In the genomic region with DNA sequence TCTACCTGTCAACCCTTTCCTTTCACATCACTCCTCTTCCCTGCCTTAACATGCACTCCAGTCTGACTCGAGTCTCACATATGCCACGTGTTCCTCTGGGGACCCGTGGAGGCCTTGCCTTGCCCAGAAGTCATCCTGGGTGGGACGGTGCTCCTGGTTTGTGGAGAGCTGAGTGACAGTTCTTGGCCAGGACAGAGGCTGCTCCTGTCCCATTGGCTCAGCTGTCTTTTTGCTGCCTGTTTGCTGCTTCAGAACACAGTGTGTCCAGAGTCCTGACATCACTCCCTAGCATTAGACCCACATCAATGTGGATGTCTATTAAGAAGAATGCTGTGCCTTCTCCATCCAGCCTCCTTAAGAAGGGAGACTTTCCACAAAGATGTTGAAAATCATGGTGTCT, we compare ENCODE assay signal across 5 cellular contexts.
DNase-seq lines count a peak whose midpoint lies in the region; ATAC-seq, FAIRE-seq and TF ChIP-seq lines count a peak whose summit lies in the region.
"Not testable (repeated sequence)": the region's sequence is repeated elsewhere in the genome, so short reads cannot be mapped to it uniquely, and the experiment has no call there.

No MANE protein-coding gene starts in this region.

- not testable (repeated sequence) for TF ChIP-seq RAD21 in A549 (conservative IDR thresholded peaks at IDR 0.05 in 1 of 2, IDR thresholded peaks at IDR 0.05 in 1 of 2)

- not testable (repeated sequence) for H3K27ac ChIP-seq in A549; Panc1 (ENCODE audit: low read length); foreskin keratinocyte

- 51% methylated on average over 2 of the region's 4 CpGs for WGBS in A549 (ENCODE audit: missing lambda C conversion rate)

- H3K27me3 ChIP-seq in Panc1 (ENCODE audit: control insufficient read depth, insufficient read depth, low read length); foreskin keratinocyte: not testable (repeated sequence)

- TF ChIP-seq POLR2A in A549 (IDR thresholded peaks at IDR 0.05; ENCODE audit: low read length): not testable (repeated sequence)

- H3K4me1 Mint-ChIP-seq in stimulated activated effector memory CD8-positive, alpha-beta T cell treated with anti-CD3 and anti-CD28 coated beads, Interleukin-12 subunit alpha, Interleukin-12 subunit beta, amount 100 ng/mL, for 72 hours; stimulated activated naive CD8-positive, alpha-beta T cell treated with anti-CD3 and anti-CD28 coated beads, Interleukin-15, amount 100 ng/mL, for 72 hours: not testable (repeated sequence)

- not testable (repeated sequence) for FAIRE-seq in A549 (lab: Jason Lieb, UNC)

- not testable (repeated sequence) for BruUV-seq in Panc1 (replicated peaks; lab: Mats Ljungman, UMichigan)

- H3K27ac Mint-ChIP-seq in stimulated activated effector memory CD8-positive, alpha-beta T cell treated with anti-CD3 and anti-CD28 coated beads, Interleukin-12 subunit alpha, Interleukin-12 subunit beta, amount 100 ng/mL, for 72 hours: not testable (repeated sequence)
- H3K27ac Mint-ChIP-seq in stimulated activated naive CD8-positive, alpha-beta T cell treated with anti-CD3 and anti-CD28 coated beads, Interleukin-15, amount 100 ng/mL, for 72 hours: peak overlapping the region in 1 of 2 donors; percentile 69

- not testable (repeated sequence) for H3K36me3 Mint-ChIP-seq in stimulated activated effector memory CD8-positive, alpha-beta T cell treated with anti-CD3 and anti-CD28 coated beads, Interleukin-12 subunit alpha, Interleukin-12 subunit beta, amount 100 ng/mL, for 72 hours

- not testable (repeated sequence) for H3K9me3 ChIP-seq in A549; Panc1 (ENCODE audit: control insufficient read depth, insufficient read depth, low read depth, low read length)

- H3K27me3 Mint-ChIP-seq in stimulated activated naive CD8-positive, alpha-beta T cell treated with anti-CD3 and anti-CD28 coated beads, Interleukin-15, amount 100 ng/mL, for 72 hours: peaks cover 20% of the 10 kb centered on the region

- not testable (repeated sequence) for H3K36me3 ChIP-seq in Panc1 (ENCODE audit: control insufficient read depth, insufficient read depth, low read length)

- not testable (repeated sequence) for H3K4me2 ChIP-seq in A549

- H3K4me3 Mint-ChIP-seq in stimulated activated effector memory CD8-positive, alpha-beta T cell treated with anti-CD3 and anti-CD28 coated beads, Interleukin-12 subunit alpha, Interleukin-12 subunit beta, amount 100 ng/mL, for 72 hours; stimulated activated naive CD8-positive, alpha-beta T cell treated with anti-CD3 and anti-CD28 coated beads, Interleukin-15, amount 100 ng/mL, for 72 hours: not testable (repeated sequence)

- H3K9me3 Mint-ChIP-seq in stimulated activated effector memory CD8-positive, alpha-beta T cell treated with anti-CD3 and anti-CD28 coated beads, Interleukin-12 subunit alpha, Interleukin-12 subunit beta, amount 100 ng/mL, for 72 hours; stimulated activated naive CD8-positive, alpha-beta T cell treated with anti-CD3 and anti-CD28 coated beads, Interleukin-15, amount 100 ng/mL, for 72 hours: not testable (repeated sequence)

- not testable (repeated sequence) for TF ChIP-seq CTCF in A549 (IDR thresholded peaks at IDR 0.05); Panc1 (IDR thresholded peaks at IDR 0.05); foreskin keratinocyte (conservative IDR thresholded peaks at IDR 0.05)

- intact Hi-C loops in Panc1 (cut with micrococcal nuclease; ENCODE audit: unreplicated experiment): loop anchor here (10.0 kb wide), 1 partner anchor 156 kb away; no protein-coding TSS in a partner anchor

- in situ Hi-C loops in Panc1 (cut with HindIII; ENCODE audit: low pct_unique_long_range_greater_than_20kb, low sequenced_read_pairs): not testable (repeated sequence)

- ATAC-seq in A549 (peak; percentile 30 to 50; a peak in 4 of 6 replicates), Panc1 (0 out of 2 replicates have a peak, but pooled peaks have one; percentile 26), foreskin keratinocyte (peak; percentile 35)
- peak; percentile 28 for ATAC-seq in stimulated activated effector memory CD8-positive, alpha-beta T cell treated with anti-CD3 and anti-CD28 coated beads, Interleukin-12 subunit alpha, Interleukin-12 subunit beta, amount 100 ng/mL, for 72 hours
- peak; percentile 33 for ATAC-seq in stimulated activated naive CD8-positive, alpha-beta T cell treated with anti-CD3 and anti-CD28 coated beads, Interleukin-15, amount 100 ng/mL, for 72 hours

- POLR2A ChIA-PET in A549 (lab: Yijun Ruan, JAX); Panc1 (lab: Charles Lee): not testable (repeated sequence)

- CTCF ChIA-PET in A549 (lab: Yijun Ruan, JAX); Panc1 (lab: Charles Lee): not testable (repeated sequence)

- not testable (repeated sequence) for DNase-seq in A549 (ENCODE audit: low read depth in 1 of 2, low spot score in 1 of 2); Panc1 (ENCODE audit: low read depth, low spot score); foreskin keratinocyte; stimulated activated effector memory CD8-positive, alpha-beta T cell treated with anti-CD3 and anti-CD28 coated beads, Interleukin-12 subunit alpha, Interleukin-12 subunit beta, amount 100 ng/mL, for 72 hours (ENCODE audit: low spot score in 2 of 2); stimulated activated naive CD8-positive, alpha-beta T cell treated with anti-CD3 and anti-CD28 coated beads, Interleukin-15, amount 100 ng/mL, for 72 hours

- H3K4me1 ChIP-seq in A549; Panc1 (ENCODE audit: control insufficient read depth, insufficient read depth, low read length); foreskin keratinocyte: not testable (repeated sequence)

- not testable (repeated sequence) for H3K4me3 ChIP-seq in A549; Panc1 (ENCODE audit: low read depth in 2 of 2, low read length in 2 of 2)

- not testable (repeated sequence) for TF ChIP-seq EP300 in A549 (IDR thresholded peaks at IDR 0.05)
